In genomic region chr5:60801406-60802090, GRCh38 we compare ENCODE assay signal across 30 cellular contexts. TPM values are rescaled to one million over a fixed set of nuclear protein-coding genes. Genes with fewer than 3 reads are reported as not detected.
"Had no signal": no experiment of that assay in that cellular context is flagged by ENCODE, and none has a peak within 500 bp of the region (broad histone marks: within the 10 kb centered on the region; RNA-seq: fewer than 3 reads in every experiment).

No MANE protein-coding gene starts in this region.

- DNase-seq: activated B cell treated with CpG ODN at 0.5 μM for 24 hours; activated CD4-positive, alpha-beta T cell treated with anti-CD3 and anti-CD28 coated beads for 48 hours; activated CD4-positive, alpha-beta T cell treated with anti-CD3 and anti-CD28 coated beads, Interleukin-2, amount 50 U/mL, for 1 hour; activated CD4-positive, alpha-beta T cell treated with anti-CD3 and anti-CD28 coated beads, Interleukin-2, amount 50 U/mL, for 48 hours; activated CD8-positive, alpha-beta memory T cell treated with anti-CD3 and anti-CD28 coated beads for 24 hours; activated CD8-positive, alpha-beta T cell treated with anti-CD3 and anti-CD28 coated beads for 36 hours; activated effector memory CD4-positive, alpha-beta T cell treated with Interleukin-2 at 50 U/mL for 16 hours; activated gamma-delta T cell treated with Interleukin-2 at 50 U/mL for 16 hours; activated naive CD4-positive, alpha-beta T cell treated with anti-CD3 and anti-CD28 coated beads, Interleukin-2, amount 50 U/mL, for 16 hours; activated naive CD4-positive, alpha-beta T cell treated with Interleukin-2 at 50 U/mL for 16 hours; activated T-cell treated with anti-CD3 and anti-CD28 coated beads, Interleukin-2, amount 50 U/mL, for 4 hours; amygdala; aorta; body of pancreas; caudate nucleus; cortex of kidney; dermis blood vessel endothelial cell; effector CD8-positive, alpha-beta T cell; esophagus squamous epithelium; foreskin melanocyte; T-helper 2 cell; WERI-Rb-1 had no signal

- ATAC-seq: activated CD4-positive, CD25-positive, alpha-beta regulatory T cell treated with anti-CD3 and anti-CD28 coated beads, Interleukin-2, amount 50 U/mL, for 24 hours; activated CD8-positive, alpha-beta T cell treated with anti-CD3 and anti-CD28 coated beads for 36 hours; activated T-cell treated with anti-CD3 and anti-CD28 coated beads, Interleukin-2, amount 50 U/mL, for 4 hours; activated T-helper 17 cell treated with anti-CD3 and anti-CD28 coated beads, Interleukin-2, amount 50 U/mL, for 72 hours; body of pancreas; gastroesophageal sphincter had no signal

- H3K27me3 ChIP-seq: body of pancreas, esophagus squamous epithelium, gastroesophageal sphincter had no signal

- H3K36me3 ChIP-seq: esophagus squamous epithelium, gastroesophageal sphincter, WERI-Rb-1 had no signal

- H3K27ac ChIP-seq: body of pancreas, epithelial cell of prostate, esophagus squamous epithelium, gastroesophageal sphincter, WERI-Rb-1 had no signal

- H3K4me3 ChIP-seq: body of pancreas, esophagus squamous epithelium, gastroesophageal sphincter had no signal

- H3K9me3 ChIP-seq: body of pancreas, esophagus squamous epithelium, gastroesophageal sphincter had no signal

- H3K4me1 ChIP-seq: esophagus squamous epithelium, gastroesophageal sphincter had no signal

- FAIRE-seq: colon, endometrium, endothelial cell of umbilical vein had no signal

RNA-seq across cellular contexts. Expression of gene ELOVL7, which starts 42.5 kb away (rescaled TPM):
- total RNA-seq: glomerular endothelial cell had no signal
